Comparison of ENCODE assay signal across 10 cellular contexts in the genomic region with DNA sequence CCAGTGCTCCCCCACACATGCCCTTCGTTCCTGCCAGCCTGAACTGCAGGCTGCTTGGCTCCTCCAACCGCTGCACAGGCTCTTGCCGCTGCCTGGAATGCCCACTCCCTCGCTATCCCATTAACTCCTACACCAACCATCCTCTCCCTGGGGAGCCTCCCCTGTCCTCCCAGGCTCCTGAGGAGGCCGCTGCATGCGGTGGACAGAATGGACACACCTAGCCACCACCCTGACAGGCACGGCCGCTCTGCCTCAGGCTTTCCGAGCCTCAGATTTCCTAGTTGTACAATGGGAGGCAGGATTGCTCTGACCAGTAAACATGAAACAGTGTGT. TPM values are rescaled to one million over a fixed set of nuclear protein-coding genes. Genes with fewer than 3 reads are reported as not detected.
DNase-seq lines count a peak whose midpoint lies in the region; TF ChIP-seq lines count a peak whose summit lies in the region.
"Had no signal": no experiment of that assay in that cellular context is flagged by ENCODE, and none has a peak within 500 bp of the region (broad histone marks: within the 10 kb centered on the region; RNA-seq: fewer than 3 reads in every experiment).

No MANE protein-coding gene starts in this region.

- H3K27me3 ChIP-seq in esophagus muscularis mucosa, result no peaks in the 10 kb centered on the region
- H3K27me3 ChIP-seq in neural cell (ENCODE audit: insufficient read depth, low read depth, low read length), result no peaks in the 10 kb centered on the region

- H3K9me3 ChIP-seq in esophagus muscularis mucosa (no peaks in the 10 kb centered on the region), neural cell (ENCODE audit: low read length) (no peaks in the 10 kb centered on the region)

- H3K27me3 Mint-ChIP-seq in activated T-cell treated with anti-CD3 and anti-CD28 coated beads, Interleukin-2, amount 50 U/mL, for 24 hours, result peaks cover 6% of the 10 kb centered on the region

- H3K4me1 Mint-ChIP-seq in activated T-cell treated with anti-CD3 and anti-CD28 coated beads, Interleukin-2, amount 50 U/mL, for 24 hours (ENCODE audit: low read depth), result peaks cover 8% of the 10 kb centered on the region

- TF ChIP-seq CTCF in AG04449 (IDR thresholded peaks at IDR 0.05; ENCODE audit: insufficient read depth, low read length, missing control alignments), result no peak
- no peak for TF ChIP-seq CTCF in esophagus muscularis mucosa (IDR thresholded peaks at IDR 0.05)
- TF ChIP-seq CTCF in neural cell (IDR thresholded peaks at IDR 0.05; ENCODE audit: poor library complexity, severe bottlenecking), result no peak

- intact Hi-C loops in esophagus muscularis mucosa (cut with DNase I), result no loop called here

- DNase-seq in AG04449 (ENCODE audit: low read depth, low spot score), result no peak
- DNase-seq in NCI-H69 (lab: John Stamatoyannopoulos, UW), result peak; percentile 3
- no peak for DNase-seq in esophagus muscularis mucosa (ENCODE audit: extremely low spot score)
- no peak for DNase-seq in KG1 (lab: John Stamatoyannopoulos, UW)
- DNase-seq in T-helper 9 cell, result no peak
- DNase-seq in NCI-H1417 treated with DMSO at 0.1 percent for 48 hours (lab: John Stamatoyannopoulos, UW), result no peak
- no peak for DNase-seq in activated T-cell treated with anti-CD3 and anti-CD28 coated beads, Interleukin-2, amount 50 U/mL, for 24 hours
- DNase-seq: effector CD8-positive, alpha-beta T cell had no signal

- 63% methylated on average over 9 of the region's 9 CpGs for WGBS in esophagus muscularis mucosa

- no peak for TF ChIP-seq POLR2A in esophagus muscularis mucosa (IDR thresholded peaks at IDR 0.05; ENCODE audit: low read depth)

- H3K4me3 ChIP-seq in AG04449 (ENCODE audit: low read depth, low read length), result peak overlapping the region; percentile 68; the same call in 1 of the 2 replicates
- peak overlapping the region; percentile 77 to 92 (median 86) for H3K4me3 ChIP-seq in esophagus muscularis mucosa
- peak overlapping the region; percentile 89 for H3K4me3 ChIP-seq in neural cell (ENCODE audit: low read length)

- POLR2A ChIA-PET in AG04449 (lab: Yijun Ruan, JAX), result no interaction called here

- no peak overlapping the region for H2AFZ ChIP-seq in neural cell (ENCODE audit: low read depth, low read length)

- peak overlapping the region; percentile 61 for H3K4me2 ChIP-seq in neural cell (ENCODE audit: low read length)

- H3K79me2 ChIP-seq in neural cell (replicated peaks; ENCODE audit: insufficient read depth, low read length), result peaks cover 73% of the 10 kb centered on the region

- peaks cover 21% of the 10 kb centered on the region for H3K36me3 Mint-ChIP-seq in activated T-cell treated with anti-CD3 and anti-CD28 coated beads, Interleukin-2, amount 50 U/mL, for 24 hours (ENCODE audit: low read depth)

- CTCF ChIA-PET in AG04449 (lab: Yijun Ruan, JAX), result interaction anchor here (7.0 to 17.0 kb wide), 3 partner anchors 9 to 156 kb away, joined by 77 to 948 read pairs (median 749); no protein-coding TSS in a partner anchor

- TF ChIP-seq RAD21 in neural cell (conservative IDR thresholded peaks at IDR 0.05), result no peak

- H3K27ac ChIP-seq in esophagus muscularis mucosa (replicated peaks in 1 of 4) (peak overlapping the region; percentile 93 to 99 (median 98)), neural cell (ENCODE audit: low read length) (peak overlapping the region; percentile 81)

- H3K9ac ChIP-seq in neural cell (ENCODE audit: low read length), result peak overlapping the region; percentile 87

- no peaks in the 10 kb centered on the region for H3K9me3 Mint-ChIP-seq in activated T-cell treated with anti-CD3 and anti-CD28 coated beads, Interleukin-2, amount 50 U/mL, for 24 hours

- no peak overlapping the region for H3K4me3 Mint-ChIP-seq in activated T-cell treated with anti-CD3 and anti-CD28 coated beads, Interleukin-2, amount 50 U/mL, for 24 hours

- H3K36me3 ChIP-seq in esophagus muscularis mucosa (peaks cover 0 to 22% (median 16%) of the 10 kb centered on the region in 4 donors), neural cell (ENCODE audit: insufficient read depth, low read length) (no peaks in the 10 kb centered on the region)

- no peaks in the 10 kb centered on the region for H3K9me2 ChIP-seq in neural cell (ENCODE audit: insufficient read depth, low read length)

- TF ChIP-seq EP300 in esophagus muscularis mucosa (IDR thresholded peaks at IDR 0.05) (no peak), neural cell (conservative IDR thresholded peaks at IDR 0.05; ENCODE audit: poor library complexity, severe bottlenecking) (no peak)

- H4K20me1 ChIP-seq in neural cell (ENCODE audit: insufficient read depth), result no peaks in the 10 kb centered on the region

- H3K4me1 ChIP-seq in esophagus muscularis mucosa, result peaks cover 53 to 89% (median 84%) of the 10 kb centered on the region in 4 donors

- H3F3A ChIP-seq in neural cell (ENCODE audit: insufficient read depth, low read length, poor library complexity, severe bottlenecking), result no peaks in the 10 kb centered on the region

- H3K27ac Mint-ChIP-seq in activated T-cell treated with anti-CD3 and anti-CD28 coated beads, Interleukin-2, amount 50 U/mL, for 24 hours, result no peak overlapping the region

TF ChIP-seq in neural cell, 6 proteins besides CTCF, POLR2A, EP300 and RAD21:
- TF ChIP-seq POLR2AphosphoS5 (IDR thresholded peaks at IDR 0.05), result no peak
- no peak for TF ChIP-seq TAF1 (IDR thresholded peaks at IDR 0.05; ENCODE audit: low read depth)
- TF ChIP-seq MXI1 (conservative IDR thresholded peaks at IDR 0.05; ENCODE audit: poor library complexity, severe bottlenecking), result no peak
- TF ChIP-seq, protein P1, sequence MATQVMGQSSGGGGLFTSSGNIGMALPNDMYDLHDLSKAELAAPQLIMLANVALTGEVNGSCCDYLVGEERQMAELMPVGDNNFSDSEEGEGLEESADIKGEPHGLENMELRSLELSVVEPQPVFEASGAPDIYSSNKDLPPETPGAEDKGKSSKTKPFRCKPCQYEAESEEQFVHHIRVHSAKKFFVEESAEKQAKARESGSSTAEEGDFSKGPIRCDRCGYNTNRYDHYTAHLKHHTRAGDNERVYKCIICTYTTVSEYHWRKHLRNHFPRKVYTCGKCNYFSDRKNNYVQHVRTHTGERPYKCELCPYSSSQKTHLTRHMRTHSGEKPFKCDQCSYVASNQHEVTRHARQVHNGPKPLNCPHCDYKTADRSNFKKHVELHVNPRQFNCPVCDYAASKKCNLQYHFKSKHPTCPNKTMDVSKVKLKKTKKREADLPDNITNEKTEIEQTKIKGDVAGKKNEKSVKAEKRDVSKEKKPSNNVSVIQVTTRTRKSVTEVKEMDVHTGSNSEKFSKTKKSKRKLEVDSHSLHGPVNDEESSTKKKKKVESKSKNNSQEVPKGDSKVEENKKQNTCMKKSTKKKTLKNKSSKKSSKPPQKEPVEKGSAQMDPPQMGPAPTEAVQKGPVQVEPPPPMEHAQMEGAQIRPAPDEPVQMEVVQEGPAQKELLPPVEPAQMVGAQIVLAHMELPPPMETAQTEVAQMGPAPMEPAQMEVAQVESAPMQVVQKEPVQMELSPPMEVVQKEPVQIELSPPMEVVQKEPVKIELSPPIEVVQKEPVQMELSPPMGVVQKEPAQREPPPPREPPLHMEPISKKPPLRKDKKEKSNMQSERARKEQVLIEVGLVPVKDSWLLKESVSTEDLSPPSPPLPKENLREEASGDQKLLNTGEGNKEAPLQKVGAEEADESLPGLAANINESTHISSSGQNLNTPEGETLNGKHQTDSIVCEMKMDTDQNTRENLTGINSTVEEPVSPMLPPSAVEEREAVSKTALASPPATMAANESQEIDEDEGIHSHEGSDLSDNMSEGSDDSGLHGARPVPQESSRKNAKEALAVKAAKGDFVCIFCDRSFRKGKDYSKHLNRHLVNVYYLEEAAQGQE (IDR thresholded peaks at IDR 0.05; ENCODE audit: borderline replicate concordance), result no peak
- TF ChIP-seq EZH2 (IDR thresholded peaks at IDR 0.05; ENCODE audit: borderline replicate concordance, insufficient read depth, low read length, poor library complexity, severe bottlenecking), result no peak
- TF ChIP-seq SMC3 (conservative IDR thresholded peaks at IDR 0.05; ENCODE audit: poor library complexity), result no peak

RNA-seq across cellular contexts. Expression of gene PLXNB1, which starts 2.3 kb away (rescaled TPM):
- 100 to 1,000 TPM; 120 to 200 (median 152) TPM for total RNA-seq in esophagus muscularis mucosa
- polyA plus RNA-seq in neural cell, result 134 and 148 TPM in 2 replicates
- 88.2 and 112 TPM in 2 replicates for polyA minus RNA-seq in neural cell

RNA-seq across cellular contexts. Expression of gene CCDC51, which starts 12.3 kb away (rescaled TPM):
- 10 to 100 TPM; 15.6 to 26.6 (median 23.0) TPM for total RNA-seq in esophagus muscularis mucosa
- 27.2 and 29.0 TPM in 2 replicates for polyA plus RNA-seq in neural cell
- 20.8 and 21.9 TPM in 2 replicates for polyA minus RNA-seq in neural cell

RNA-seq across cellular contexts. Expression of gene TMA7, which starts 12.5 kb away (rescaled TPM):
- total RNA-seq in esophagus muscularis mucosa, result 100 to 1,000 TPM; 167 to 270 (median 205) TPM
- 1,717 and 1,747 TPM in 2 replicates for polyA plus RNA-seq in neural cell
- polyA minus RNA-seq in neural cell, result 238 TPM in 2 replicates

RNA-seq across cellular contexts. Expression of gene ATRIP, which starts 18.9 kb away (rescaled TPM):
- total RNA-seq in esophagus muscularis mucosa, result 1 to 10 TPM; 4.2 to 8.5 (median 5.3) TPM
- 10.3 and 11.1 TPM in 2 replicates for polyA plus RNA-seq in neural cell
- 10.2 and 13.1 TPM in 2 replicates for polyA minus RNA-seq in neural cell

RNA-seq across cellular contexts. Expression of gene FBXW12, which starts 55.6 kb away (rescaled TPM):
- total RNA-seq in esophagus muscularis mucosa, result under 1 TPM in 1 of 4 donors, not detected in 3; 0.65 TPM
- polyA plus RNA-seq in neural cell, result not detected in 2 replicates
- polyA minus RNA-seq in neural cell, result 1.2 and 1.6 TPM in 2 replicates
- total RNA-seq: T-helper 1 cell treated with Interleukin-12 subunit alpha and Interleukin-12 subunit beta and Interleukin-4 antibody, amounts not matched to agents 30 ng/mL and 1 ng/mL, for 36 hours had no signal
